In the genomic region with DNA sequence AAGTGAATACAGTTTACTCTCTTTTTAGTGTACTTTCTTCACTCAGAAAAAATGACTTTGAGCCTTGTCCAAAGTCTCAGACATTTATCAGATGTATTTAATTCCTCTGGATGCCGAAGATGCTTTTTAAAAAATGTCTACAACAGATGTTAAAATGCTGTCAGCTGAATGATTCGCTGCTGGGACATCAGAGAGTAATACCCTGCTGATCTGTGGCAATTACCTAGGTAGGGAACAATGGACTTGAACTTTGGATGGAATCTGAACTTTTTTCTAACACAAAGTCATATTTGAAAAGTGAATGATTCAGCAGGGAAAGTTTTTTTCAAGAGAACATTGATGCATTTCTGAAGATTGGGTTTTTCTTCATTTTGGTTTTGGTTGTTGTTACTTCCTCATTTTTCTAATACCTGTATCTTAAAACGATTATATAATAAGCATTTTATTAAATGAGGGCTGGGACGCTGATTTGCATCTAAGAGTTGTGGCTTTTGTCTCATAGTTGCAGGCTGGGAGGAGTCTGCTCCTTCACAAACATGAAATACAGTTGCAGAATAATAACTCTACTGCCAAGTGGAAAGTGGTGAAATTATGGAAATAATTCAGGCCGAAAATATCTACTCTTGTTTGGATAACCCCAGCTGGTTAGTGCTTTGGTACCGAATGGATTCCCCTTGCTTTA, we compare ENCODE assay signal across 18 cellular contexts.
"Had no signal": no experiment of that assay in that cellular context is flagged by ENCODE, and none has a peak within 500 bp of the region (broad histone marks: within the 10 kb centered on the region; RNA-seq: fewer than 3 reads in every experiment).

No MANE protein-coding gene starts in this region.

- H3K36me3 ChIP-seq: breast epithelium, gastroesophageal sphincter, pancreas, thyroid gland, uterus had no signal

- H3K9me3 ChIP-seq: breast epithelium, gastroesophageal sphincter, pancreas, thyroid gland, uterus had no signal

- H3K4me3 ChIP-seq: breast epithelium, gastroesophageal sphincter, pancreas, skin epidermis, thyroid gland, uterus had no signal

- DNase-seq: activated CD4-positive, alpha-beta T cell treated with anti-CD3 and anti-CD28 coated beads for 48 hours; activated CD8-positive, alpha-beta memory T cell treated with anti-CD3 and anti-CD28 coated beads, Interleukin-2, amount 50 U/mL, for 48 hours; activated CD8-positive, alpha-beta T cell treated with anti-CD3 and anti-CD28 coated beads, Interleukin-2, amount 10 ng/mL, durations not matched to agents 7 days and 5 days; activated naive CD8-positive, alpha-beta T cell treated with anti-CD3 and anti-CD28 coated beads, Interleukin-2, amount 10 ng/mL, durations not matched to agents 7 days and 5 days; aorta; kidney; left ventricle myocardium superior; mesendoderm; pancreas; stimulated activated CD4-positive, alpha-beta T cell treated with anti-CD3 and anti-CD28 coated beads, Interleukin-4, amount 100 ng/mL, for 4 hours; thyroid gland; uterus had no signal

- H3K27me3 ChIP-seq: breast epithelium, gastroesophageal sphincter, pancreas, thyroid gland, uterus had no signal

- H3K9me3 Mint-ChIP-seq: activated naive CD8-positive, alpha-beta T cell treated with anti-CD3 and anti-CD28 coated beads, Interleukin-2, amount 10 ng/mL, durations not matched to agents 7 days and 5 days; neural crest cell had no signal

- H3K27ac Mint-ChIP-seq: activated CD8-positive, alpha-beta T cell treated with anti-CD3 and anti-CD28 coated beads, Interleukin-2, amount 10 ng/mL, durations not matched to agents 7 days and 5 days; activated naive CD8-positive, alpha-beta T cell treated with anti-CD3 and anti-CD28 coated beads, Interleukin-2, amount 10 ng/mL, durations not matched to agents 7 days and 5 days had no signal

- FAIRE-seq: endometrium, kidney, pancreas had no signal

- H3K27ac ChIP-seq: breast epithelium, gastroesophageal sphincter, pancreas, skin epidermis, thyroid gland, uterus had no signal

- H3K4me3 Mint-ChIP-seq: activated CD8-positive, alpha-beta T cell treated with anti-CD3 and anti-CD28 coated beads, Interleukin-2, amount 10 ng/mL, durations not matched to agents 7 days and 5 days; activated naive CD8-positive, alpha-beta T cell treated with anti-CD3 and anti-CD28 coated beads, Interleukin-2, amount 10 ng/mL, durations not matched to agents 7 days and 5 days; neural crest cell had no signal

- ATAC-seq: activated CD8-positive, alpha-beta T cell treated with anti-CD3 and anti-CD28 coated beads, Interleukin-2, amount 10 ng/mL, durations not matched to agents 7 days and 5 days; esophagus mucosa; gastroesophageal sphincter; left ventricle myocardium superior; pancreas had no signal
